Comparison of ENCODE assay signal across 1 cellular context in the genomic region with DNA sequence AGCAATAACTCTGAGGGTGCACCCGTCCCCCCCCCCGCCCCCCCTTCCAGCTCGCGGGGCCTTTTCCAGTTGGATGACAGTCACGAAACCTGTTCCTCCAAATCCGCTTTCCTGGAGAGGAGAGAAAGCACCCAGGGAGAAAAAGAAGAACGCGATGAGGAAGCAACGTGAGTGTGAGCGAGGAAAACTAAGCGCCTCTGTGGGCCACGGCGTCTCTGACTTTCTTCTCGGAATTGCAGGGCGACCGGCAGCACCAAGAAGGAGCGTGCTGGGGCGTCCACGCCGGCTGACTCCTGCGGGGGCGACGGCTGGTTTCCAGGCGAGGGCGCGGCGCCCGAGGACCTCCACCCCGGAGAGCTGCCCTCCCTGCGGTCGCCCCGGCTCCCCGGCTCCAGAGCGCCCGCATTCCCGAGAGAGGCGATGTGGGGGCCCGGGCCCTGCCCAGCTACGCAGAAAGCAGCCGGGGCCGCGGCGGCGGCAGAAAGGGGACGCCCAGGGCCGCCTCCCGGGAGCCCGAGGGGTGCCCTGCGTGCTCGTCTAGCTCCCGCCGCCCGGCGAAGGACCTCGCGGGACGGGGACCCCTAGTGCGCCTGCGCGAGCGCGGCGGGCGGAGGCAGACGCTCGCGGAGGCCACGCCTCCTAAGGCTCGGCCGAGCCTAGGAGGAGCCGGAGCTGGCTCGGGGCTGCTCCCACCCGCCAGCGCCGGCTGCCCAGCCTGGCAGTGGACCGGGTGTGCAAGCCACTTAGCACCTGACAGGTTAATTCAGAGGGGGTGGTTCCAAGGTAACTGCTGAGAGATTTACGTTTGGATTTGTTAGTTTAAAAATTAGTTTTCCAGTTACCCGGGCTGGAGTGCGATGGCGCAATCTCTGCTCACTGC.
TF ChIP-seq lines count a peak whose summit lies in the region.

No MANE protein-coding gene starts in this region.

TF ChIP-seq in GM12878, 131 proteins besides CTCF, POLR2A, EP300 and RAD21 (continues in another document):
- TF ChIP-seq BACH1 (IDR thresholded peaks at IDR 0.05; ENCODE audit: borderline replicate concordance) (peak; percentile 55; the same call in 1 of the 2 replicates), KLF5 (IDR thresholded peaks at IDR 0.05; ENCODE audit: partially characterized antibody) (no peak), ZNF217 (IDR thresholded peaks at IDR 0.05) (no peak; the same call in 1 of the 2 replicates), SIN3A (IDR thresholded peaks at IDR 0.05; ENCODE audit: low read depth, low read length) (no peak), CREB1 (IDR thresholded peaks at IDR 0.05; ENCODE audit: low read depth) (no peak), TARDBP (IDR thresholded peaks at IDR 0.05; ENCODE audit: borderline replicate concordance) (no peak), ZNF24 (IDR thresholded peaks at IDR 0.05) (no peak), PML (IDR thresholded peaks at IDR 0.05; ENCODE audit: low read length) (no peak), POU2F2 (IDR thresholded peaks at IDR 0.05; ENCODE audit: borderline replicate concordance, low read depth, low read length) (no peak), JUNB (IDR thresholded peaks at IDR 0.05) (no peak), NFXL1 (IDR thresholded peaks at IDR 0.05; ENCODE audit: borderline replicate concordance) (no peak), KAT2A (conservative IDR thresholded peaks at IDR 0.05; ENCODE audit: control insufficient read depth, low read depth, low read length) (no peak), RFX5 (IDR thresholded peaks at IDR 0.05; ENCODE audit: low read depth, low read length) (no peak), MTA3 (IDR thresholded peaks at IDR 0.05; ENCODE audit: borderline replicate concordance, low read length) (no peak), CHD1 (IDR thresholded peaks at IDR 0.05; ENCODE audit: low read depth, low read length) (no peak), NR2F1 (conservative IDR thresholded peaks at IDR 0.05) (peak; percentile 33; the same call in 1 of the 2 replicates), MXI1 (IDR thresholded peaks at IDR 0.05; ENCODE audit: low read depth, low read length) (no peak), NRF1 (conservative IDR thresholded peaks at IDR 0.05; ENCODE audit: low read depth, low read length) (peak; percentile 52), POLR2AphosphoS2 (IDR thresholded peaks at IDR 0.05; ENCODE audit: low read depth, low read length) (no peak), CEBPB (IDR thresholded peaks at IDR 0.05; ENCODE audit: borderline replicate concordance in 1 of 2, low read depth in 2 of 2, low read length in 2 of 2) (peak in 1 of 2 experiments; percentile 22; a peak in 1 of 4 replicates), STAT1 (conservative IDR thresholded peaks at IDR 0.05) (no peak), LARP7 (IDR thresholded peaks at IDR 0.05) (peak; percentile 65)
- TF ChIP-seq, protein P1, sequence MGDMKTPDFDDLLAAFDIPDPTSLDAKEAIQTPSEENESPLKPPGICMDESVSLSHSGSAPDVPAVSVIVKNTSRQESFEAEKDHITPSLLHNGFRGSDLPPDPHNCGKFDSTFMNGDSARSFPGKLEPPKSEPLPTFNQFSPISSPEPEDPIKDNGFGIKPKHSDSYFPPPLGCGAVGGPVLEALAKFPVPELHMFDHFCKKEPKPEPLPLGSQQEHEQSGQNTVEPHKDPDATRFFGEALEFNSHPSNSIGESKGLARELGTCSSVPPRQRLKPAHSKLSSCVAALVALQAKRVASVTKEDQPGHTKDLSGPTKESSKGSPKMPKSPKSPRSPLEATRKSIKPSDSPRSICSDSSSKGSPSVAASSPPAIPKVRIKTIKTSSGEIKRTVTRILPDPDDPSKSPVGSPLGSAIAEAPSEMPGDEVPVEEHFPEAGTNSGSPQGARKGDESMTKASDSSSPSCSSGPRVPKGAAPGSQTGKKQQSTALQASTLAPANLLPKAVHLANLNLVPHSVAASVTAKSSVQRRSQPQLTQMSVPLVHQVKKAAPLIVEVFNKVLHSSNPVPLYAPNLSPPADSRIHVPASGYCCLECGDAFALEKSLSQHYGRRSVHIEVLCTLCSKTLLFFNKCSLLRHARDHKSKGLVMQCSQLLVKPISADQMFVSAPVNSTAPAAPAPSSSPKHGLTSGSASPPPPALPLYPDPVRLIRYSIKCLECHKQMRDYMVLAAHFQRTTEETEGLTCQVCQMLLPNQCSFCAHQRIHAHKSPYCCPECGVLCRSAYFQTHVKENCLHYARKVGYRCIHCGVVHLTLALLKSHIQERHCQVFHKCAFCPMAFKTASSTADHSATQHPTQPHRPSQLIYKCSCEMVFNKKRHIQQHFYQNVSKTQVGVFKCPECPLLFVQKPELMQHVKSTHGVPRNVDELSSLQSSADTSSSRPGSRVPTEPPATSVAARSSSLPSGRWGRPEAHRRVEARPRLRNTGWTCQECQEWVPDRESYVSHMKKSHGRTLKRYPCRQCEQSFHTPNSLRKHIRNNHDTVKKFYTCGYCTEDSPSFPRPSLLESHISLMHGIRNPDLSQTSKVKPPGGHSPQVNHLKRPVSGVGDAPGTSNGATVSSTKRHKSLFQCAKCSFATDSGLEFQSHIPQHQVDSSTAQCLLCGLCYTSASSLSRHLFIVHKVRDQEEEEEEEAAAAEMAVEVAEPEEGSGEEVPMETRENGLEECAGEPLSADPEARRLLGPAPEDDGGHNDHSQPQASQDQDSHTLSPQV (IDR thresholded peaks at IDR 0.05), result no peak
- TF ChIP-seq, protein P2, sequence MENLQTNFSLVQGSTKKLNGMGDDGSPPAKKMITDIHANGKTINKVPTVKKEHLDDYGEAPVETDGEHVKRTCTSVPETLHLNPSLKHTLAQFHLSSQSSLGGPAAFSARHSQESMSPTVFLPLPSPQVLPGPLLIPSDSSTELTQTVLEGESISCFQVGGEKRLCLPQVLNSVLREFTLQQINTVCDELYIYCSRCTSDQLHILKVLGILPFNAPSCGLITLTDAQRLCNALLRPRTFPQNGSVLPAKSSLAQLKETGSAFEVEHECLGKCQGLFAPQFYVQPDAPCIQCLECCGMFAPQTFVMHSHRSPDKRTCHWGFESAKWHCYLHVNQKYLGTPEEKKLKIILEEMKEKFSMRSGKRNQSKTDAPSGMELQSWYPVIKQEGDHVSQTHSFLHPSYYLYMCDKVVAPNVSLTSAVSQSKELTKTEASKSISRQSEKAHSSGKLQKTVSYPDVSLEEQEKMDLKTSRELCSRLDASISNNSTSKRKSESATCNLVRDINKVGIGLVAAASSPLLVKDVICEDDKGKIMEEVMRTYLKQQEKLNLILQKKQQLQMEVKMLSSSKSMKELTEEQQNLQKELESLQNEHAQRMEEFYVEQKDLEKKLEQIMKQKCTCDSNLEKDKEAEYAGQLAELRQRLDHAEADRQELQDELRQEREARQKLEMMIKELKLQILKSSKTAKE (IDR thresholded peaks at IDR 0.05; ENCODE audit: low read depth, poor library complexity, severe bottlenecking), result no peak
- TF ChIP-seq, protein P3, sequence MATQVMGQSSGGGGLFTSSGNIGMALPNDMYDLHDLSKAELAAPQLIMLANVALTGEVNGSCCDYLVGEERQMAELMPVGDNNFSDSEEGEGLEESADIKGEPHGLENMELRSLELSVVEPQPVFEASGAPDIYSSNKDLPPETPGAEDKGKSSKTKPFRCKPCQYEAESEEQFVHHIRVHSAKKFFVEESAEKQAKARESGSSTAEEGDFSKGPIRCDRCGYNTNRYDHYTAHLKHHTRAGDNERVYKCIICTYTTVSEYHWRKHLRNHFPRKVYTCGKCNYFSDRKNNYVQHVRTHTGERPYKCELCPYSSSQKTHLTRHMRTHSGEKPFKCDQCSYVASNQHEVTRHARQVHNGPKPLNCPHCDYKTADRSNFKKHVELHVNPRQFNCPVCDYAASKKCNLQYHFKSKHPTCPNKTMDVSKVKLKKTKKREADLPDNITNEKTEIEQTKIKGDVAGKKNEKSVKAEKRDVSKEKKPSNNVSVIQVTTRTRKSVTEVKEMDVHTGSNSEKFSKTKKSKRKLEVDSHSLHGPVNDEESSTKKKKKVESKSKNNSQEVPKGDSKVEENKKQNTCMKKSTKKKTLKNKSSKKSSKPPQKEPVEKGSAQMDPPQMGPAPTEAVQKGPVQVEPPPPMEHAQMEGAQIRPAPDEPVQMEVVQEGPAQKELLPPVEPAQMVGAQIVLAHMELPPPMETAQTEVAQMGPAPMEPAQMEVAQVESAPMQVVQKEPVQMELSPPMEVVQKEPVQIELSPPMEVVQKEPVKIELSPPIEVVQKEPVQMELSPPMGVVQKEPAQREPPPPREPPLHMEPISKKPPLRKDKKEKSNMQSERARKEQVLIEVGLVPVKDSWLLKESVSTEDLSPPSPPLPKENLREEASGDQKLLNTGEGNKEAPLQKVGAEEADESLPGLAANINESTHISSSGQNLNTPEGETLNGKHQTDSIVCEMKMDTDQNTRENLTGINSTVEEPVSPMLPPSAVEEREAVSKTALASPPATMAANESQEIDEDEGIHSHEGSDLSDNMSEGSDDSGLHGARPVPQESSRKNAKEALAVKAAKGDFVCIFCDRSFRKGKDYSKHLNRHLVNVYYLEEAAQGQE (IDR thresholded peaks at IDR 0.05; ENCODE audit: low read depth, low read length), result no peak
- TF ChIP-seq, protein P4, sequence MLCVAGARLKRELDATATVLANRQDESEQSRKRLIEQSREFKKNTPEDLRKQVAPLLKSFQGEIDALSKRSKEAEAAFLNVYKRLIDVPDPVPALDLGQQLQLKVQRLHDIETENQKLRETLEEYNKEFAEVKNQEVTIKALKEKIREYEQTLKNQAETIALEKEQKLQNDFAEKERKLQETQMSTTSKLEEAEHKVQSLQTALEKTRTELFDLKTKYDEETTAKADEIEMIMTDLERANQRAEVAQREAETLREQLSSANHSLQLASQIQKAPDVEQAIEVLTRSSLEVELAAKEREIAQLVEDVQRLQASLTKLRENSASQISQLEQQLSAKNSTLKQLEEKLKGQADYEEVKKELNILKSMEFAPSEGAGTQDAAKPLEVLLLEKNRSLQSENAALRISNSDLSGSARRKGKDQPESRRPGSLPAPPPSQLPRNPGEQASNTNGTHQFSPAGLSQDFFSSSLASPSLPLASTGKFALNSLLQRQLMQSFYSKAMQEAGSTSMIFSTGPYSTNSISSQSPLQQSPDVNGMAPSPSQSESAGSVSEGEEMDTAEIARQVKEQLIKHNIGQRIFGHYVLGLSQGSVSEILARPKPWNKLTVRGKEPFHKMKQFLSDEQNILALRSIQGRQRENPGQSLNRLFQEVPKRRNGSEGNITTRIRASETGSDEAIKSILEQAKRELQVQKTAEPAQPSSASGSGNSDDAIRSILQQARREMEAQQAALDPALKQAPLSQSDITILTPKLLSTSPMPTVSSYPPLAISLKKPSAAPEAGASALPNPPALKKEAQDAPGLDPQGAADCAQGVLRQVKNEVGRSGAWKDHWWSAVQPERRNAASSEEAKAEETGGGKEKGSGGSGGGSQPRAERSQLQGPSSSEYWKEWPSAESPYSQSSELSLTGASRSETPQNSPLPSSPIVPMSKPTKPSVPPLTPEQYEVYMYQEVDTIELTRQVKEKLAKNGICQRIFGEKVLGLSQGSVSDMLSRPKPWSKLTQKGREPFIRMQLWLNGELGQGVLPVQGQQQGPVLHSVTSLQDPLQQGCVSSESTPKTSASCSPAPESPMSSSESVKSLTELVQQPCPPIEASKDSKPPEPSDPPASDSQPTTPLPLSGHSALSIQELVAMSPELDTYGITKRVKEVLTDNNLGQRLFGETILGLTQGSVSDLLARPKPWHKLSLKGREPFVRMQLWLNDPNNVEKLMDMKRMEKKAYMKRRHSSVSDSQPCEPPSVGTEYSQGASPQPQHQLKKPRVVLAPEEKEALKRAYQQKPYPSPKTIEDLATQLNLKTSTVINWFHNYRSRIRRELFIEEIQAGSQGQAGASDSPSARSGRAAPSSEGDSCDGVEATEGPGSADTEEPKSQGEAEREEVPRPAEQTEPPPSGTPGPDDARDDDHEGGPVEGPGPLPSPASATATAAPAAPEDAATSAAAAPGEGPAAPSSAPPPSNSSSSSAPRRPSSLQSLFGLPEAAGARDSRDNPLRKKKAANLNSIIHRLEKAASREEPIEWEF (IDR thresholded peaks at IDR 0.05; ENCODE audit: insufficient replicate concordance, low read depth, low read length), result no peak
- TF ChIP-seq, protein P5, sequence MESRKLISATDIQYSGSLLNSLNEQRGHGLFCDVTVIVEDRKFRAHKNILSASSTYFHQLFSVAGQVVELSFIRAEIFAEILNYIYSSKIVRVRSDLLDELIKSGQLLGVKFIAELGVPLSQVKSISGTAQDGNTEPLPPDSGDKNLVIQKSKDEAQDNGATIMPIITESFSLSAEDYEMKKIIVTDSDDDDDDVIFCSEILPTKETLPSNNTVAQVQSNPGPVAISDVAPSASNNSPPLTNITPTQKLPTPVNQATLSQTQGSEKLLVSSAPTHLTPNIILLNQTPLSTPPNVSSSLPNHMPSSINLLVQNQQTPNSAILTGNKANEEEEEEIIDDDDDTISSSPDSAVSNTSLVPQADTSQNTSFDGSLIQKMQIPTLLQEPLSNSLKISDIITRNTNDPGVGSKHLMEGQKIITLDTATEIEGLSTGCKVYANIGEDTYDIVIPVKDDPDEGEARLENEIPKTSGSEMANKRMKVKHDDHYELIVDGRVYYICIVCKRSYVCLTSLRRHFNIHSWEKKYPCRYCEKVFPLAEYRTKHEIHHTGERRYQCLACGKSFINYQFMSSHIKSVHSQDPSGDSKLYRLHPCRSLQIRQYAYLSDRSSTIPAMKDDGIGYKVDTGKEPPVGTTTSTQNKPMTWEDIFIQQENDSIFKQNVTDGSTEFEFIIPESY (IDR thresholded peaks at IDR 0.05), result no peak
- TF ChIP-seq, protein P6, sequence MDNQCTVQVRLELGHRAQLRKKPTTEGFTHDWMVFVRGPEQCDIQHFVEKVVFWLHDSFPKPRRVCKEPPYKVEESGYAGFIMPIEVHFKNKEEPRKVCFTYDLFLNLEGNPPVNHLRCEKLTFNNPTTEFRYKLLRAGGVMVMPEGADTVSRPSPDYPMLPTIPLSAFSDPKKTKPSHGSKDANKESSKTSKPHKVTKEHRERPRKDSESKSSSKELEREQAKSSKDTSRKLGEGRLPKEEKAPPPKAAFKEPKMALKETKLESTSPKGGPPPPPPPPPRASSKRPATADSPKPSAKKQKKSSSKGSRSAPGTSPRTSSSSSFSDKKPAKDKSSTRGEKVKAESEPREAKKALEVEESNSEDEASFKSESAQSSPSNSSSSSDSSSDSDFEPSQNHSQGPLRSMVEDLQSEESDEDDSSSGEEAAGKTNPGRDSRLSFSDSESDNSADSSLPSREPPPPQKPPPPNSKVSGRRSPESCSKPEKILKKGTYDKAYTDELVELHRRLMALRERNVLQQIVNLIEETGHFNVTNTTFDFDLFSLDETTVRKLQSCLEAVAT (IDR thresholded peaks at IDR 0.05), result no peak
- TF ChIP-seq, protein P7, sequence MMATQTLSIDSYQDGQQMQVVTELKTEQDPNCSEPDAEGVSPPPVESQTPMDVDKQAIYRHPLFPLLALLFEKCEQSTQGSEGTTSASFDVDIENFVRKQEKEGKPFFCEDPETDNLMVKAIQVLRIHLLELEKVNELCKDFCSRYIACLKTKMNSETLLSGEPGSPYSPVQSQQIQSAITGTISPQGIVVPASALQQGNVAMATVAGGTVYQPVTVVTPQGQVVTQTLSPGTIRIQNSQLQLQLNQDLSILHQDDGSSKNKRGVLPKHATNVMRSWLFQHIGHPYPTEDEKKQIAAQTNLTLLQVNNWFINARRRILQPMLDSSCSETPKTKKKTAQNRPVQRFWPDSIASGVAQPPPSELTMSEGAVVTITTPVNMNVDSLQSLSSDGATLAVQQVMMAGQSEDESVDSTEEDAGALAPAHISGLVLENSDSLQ (IDR thresholded peaks at IDR 0.05), result no peak
- TF ChIP-seq, protein P8, sequence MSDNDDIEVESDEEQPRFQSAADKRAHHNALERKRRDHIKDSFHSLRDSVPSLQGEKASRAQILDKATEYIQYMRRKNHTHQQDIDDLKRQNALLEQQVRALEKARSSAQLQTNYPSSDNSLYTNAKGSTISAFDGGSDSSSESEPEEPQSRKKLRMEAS (IDR thresholded peaks at IDR 0.05; ENCODE audit: low read depth, low read length), result peak; percentile 34; the same call in 1 of the 2 replicates
